In the genomic region with DNA sequence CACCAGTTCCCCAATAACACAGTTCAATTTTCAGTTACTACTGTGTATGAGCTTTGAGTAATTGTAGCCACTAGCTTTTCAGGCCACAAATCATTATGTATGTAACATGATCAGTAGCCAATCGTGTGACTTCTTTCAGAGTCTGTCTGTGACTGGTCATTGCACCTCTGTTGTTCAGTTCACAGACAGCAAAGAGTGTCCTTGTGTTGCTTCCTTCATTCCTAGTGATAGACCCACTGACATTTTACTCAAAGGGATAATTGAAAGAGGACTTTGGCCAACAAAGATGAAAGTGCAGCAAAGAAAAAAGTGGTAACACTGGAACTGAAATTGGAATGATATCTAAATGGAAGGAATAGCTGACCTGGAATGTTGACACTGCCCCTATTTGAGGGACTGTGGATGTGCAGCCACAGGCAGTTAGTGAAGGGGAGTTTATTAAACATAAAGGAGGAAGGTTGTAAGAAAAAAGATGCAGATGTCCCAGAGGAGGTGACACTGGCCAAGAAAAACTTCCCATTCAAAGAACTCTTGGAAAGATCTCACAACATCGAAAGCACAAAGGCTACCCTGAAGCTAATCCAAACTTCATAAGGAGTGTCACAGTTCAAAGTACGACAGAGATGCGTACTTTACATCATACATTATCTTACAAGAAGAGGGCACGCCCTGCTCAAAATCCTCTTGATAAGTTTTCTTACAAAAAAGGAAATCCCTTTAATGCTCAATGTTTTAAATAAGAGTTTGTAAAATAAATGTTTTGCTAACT, we compare ENCODE assay signal across 23 cellular contexts. TPM values are rescaled to one million over a fixed set of nuclear protein-coding genes. Genes with fewer than 3 reads are reported as not detected.
DNase-seq lines count a peak whose midpoint lies in the region; ATAC-seq lines count a peak whose summit lies in the region.
"Had no signal": no experiment of that assay in that cellular context is flagged by ENCODE, and none has a peak within 500 bp of the region (broad histone marks: within the 10 kb centered on the region; RNA-seq: fewer than 3 reads in every experiment).

No MANE protein-coding gene starts in this region.

- CTCF ChIA-PET in CD8-positive, alpha-beta memory T cell (lab: Charles Lee) = no interaction called here

- H3K18ac ChIP-seq in mesendoderm (ENCODE audit: low read length) = no peak overlapping the region

- WGBS in mesendoderm (ENCODE audit: extremely low coverage, insufficient coverage, low lambda C conversion rate) = no CpG with 5 or more reads among the region's 5 CpGs

- H3K4me3 ChIP-seq in CD8-positive, alpha-beta memory T cell (ENCODE audit: low read length) = no peak overlapping the region
- no peak overlapping the region for H3K4me3 ChIP-seq in mesendoderm (ENCODE audit: low read length)
- H3K4me3 ChIP-seq: left lung, stomach, upper lobe of right lung had no signal

- no peak overlapping the region for H3K27ac ChIP-seq in CD8-positive, alpha-beta memory T cell (ENCODE audit: low read depth, low read length)
- no peak overlapping the region for H3K27ac ChIP-seq in mesendoderm (ENCODE audit: low read depth, low read length)
- H3K27ac ChIP-seq: brain microvascular endothelial cell, left lung, stomach, upper lobe of right lung had no signal

- POLR2A ChIA-PET in CD8-positive, alpha-beta memory T cell (lab: Charles Lee) = no interaction called here

- H3K4ac ChIP-seq in mesendoderm (ENCODE audit: low read depth, low read length) = no peak overlapping the region

- no peaks in the 10 kb centered on the region for H3K9me3 Mint-ChIP-seq in CD8-positive, alpha-beta memory T cell
- H3K9me3 Mint-ChIP-seq: activated naive CD4-positive, alpha-beta T cell treated with anti-CD3 and anti-CD28 coated beads, Interleukin-2, amount 50 U/mL, for 72 hours; dendritic cell treated with granulocyte-macrophage colony-stimulating factor and Interleukin-4, amounts not matched to agents 40 ng/mL and 50 ng/mL, for 4 days; T-helper 2 cell treated with Interferon-gamma antibody and Interleukin-4, amounts not matched to agents 5 μg/mL and 100 μg/mL, for 36 hours had no signal

- peaks cover 71% of the 10 kb centered on the region for H3K4me1 ChIP-seq in CD8-positive, alpha-beta memory T cell (ENCODE audit: insufficient read depth, low read length)
- H3K4me1 ChIP-seq in mesendoderm (ENCODE audit: control insufficient read depth, low read depth, low read length) = no peaks in the 10 kb centered on the region

- H4K8ac ChIP-seq in mesendoderm (ENCODE audit: low read depth, low read length) = no peak overlapping the region

- no peaks in the 10 kb centered on the region for H3K27me3 Mint-ChIP-seq in CD8-positive, alpha-beta memory T cell
- no peaks in the 10 kb centered on the region for H3K27me3 Mint-ChIP-seq in T-helper 17 cell
- H3K27me3 Mint-ChIP-seq: dendritic cell treated with granulocyte-macrophage colony-stimulating factor and Interleukin-4, amounts not matched to agents 40 ng/mL and 50 ng/mL, for 4 days; IgD-negative memory B cell had no signal

- DNase-seq in activated CD4-positive, CD25-positive, alpha-beta regulatory T cell (lab: John Stamatoyannopoulos, UW) = no peak
- DNase-seq in CD8-positive, alpha-beta memory T cell = no peak
- DNase-seq in T-helper 17 cell (no peak), mesendoderm (no peak), amniotic stem cell (lab: John Stamatoyannopoulos, UW) (no peak), GM19240 (ENCODE audit: insufficient read length, low spot score) (no peak)
- DNase-seq: ACHN; activated CD4-positive, CD25-positive, alpha-beta regulatory T cell treated with anti-CD3 and anti-CD28 coated beads, Interleukin-2, amount 50 U/mL, for 72 hours; activated CD8-positive, alpha-beta memory T cell treated with anti-CD3 and anti-CD28 coated beads, Interleukin-2, amount 50 U/mL, for 4 hours; brain microvascular endothelial cell; left lung; NCI-H187; NCI-H446 treated with DMSO at 0.1 percent for 48 hours; SHP77; stomach; upper lobe of right lung had no signal

- no peak overlapping the region for H3K9ac ChIP-seq in mesendoderm (ENCODE audit: low read length)

- H3K4me2 ChIP-seq in mesendoderm (ENCODE audit: low read length) = no peak overlapping the region

- peak overlapping the region; percentile 20 for H3K56ac ChIP-seq in mesendoderm (ENCODE audit: low read length)

- peak overlapping the region; percentile 23 to 83 (median 60) for H3K27ac Mint-ChIP-seq in CD8-positive, alpha-beta memory T cell
- H3K27ac Mint-ChIP-seq in T-helper 17 cell = peak overlapping the region; percentile 92
- H3K27ac Mint-ChIP-seq: activated naive CD4-positive, alpha-beta T cell treated with anti-CD3 and anti-CD28 coated beads, Interleukin-2, amount 50 U/mL, for 72 hours; dendritic cell treated with granulocyte-macrophage colony-stimulating factor and Interleukin-4, amounts not matched to agents 40 ng/mL and 50 ng/mL, for 4 days; T-helper 2 cell treated with Interferon-gamma antibody and Interleukin-4, amounts not matched to agents 5 μg/mL and 100 μg/mL, for 36 hours had no signal

- H3K4me3 Mint-ChIP-seq in CD8-positive, alpha-beta memory T cell = peak overlapping the region in 4 of 7 donors; percentile 2 to 58 (median 40)
- H3K4me3 Mint-ChIP-seq in T-helper 17 cell = peak overlapping the region; percentile 72
- H3K4me3 Mint-ChIP-seq: dendritic cell treated with granulocyte-macrophage colony-stimulating factor and Interleukin-4, amounts not matched to agents 40 ng/mL and 50 ng/mL, for 4 days; T-helper 2 cell treated with Interferon-gamma antibody and Interleukin-4, amounts not matched to agents 5 μg/mL and 100 μg/mL, for 36 hours had no signal

- H3K79me2 ChIP-seq in mesendoderm (ENCODE audit: control insufficient read depth, insufficient read depth, low read length) = peaks cover 7% of the 10 kb centered on the region

- no peak overlapping the region for H2BK5ac ChIP-seq in mesendoderm (ENCODE audit: low read length)

- H2BK120ac ChIP-seq in mesendoderm (ENCODE audit: low read depth, low read length) = no peak overlapping the region

- H3K4me1 Mint-ChIP-seq in CD8-positive, alpha-beta memory T cell = peaks cover 83 to 93% (median 92%) of the 10 kb centered on the region in 3 donors
- peaks cover 73% of the 10 kb centered on the region for H3K4me1 Mint-ChIP-seq in T-helper 17 cell

- H3K36me3 ChIP-seq in CD8-positive, alpha-beta memory T cell (ENCODE audit: insufficient read depth, low read length) = no peaks in the 10 kb centered on the region
- H3K36me3 ChIP-seq in mesendoderm (ENCODE audit: control insufficient read depth, insufficient read depth, low read length) = no peaks in the 10 kb centered on the region
- H3K36me3 ChIP-seq: brain microvascular endothelial cell, left lung, stomach, upper lobe of right lung had no signal

- H3K27me3 ChIP-seq in CD8-positive, alpha-beta memory T cell (ENCODE audit: insufficient read depth, low read length, poor library complexity, severe bottlenecking) = no peaks in the 10 kb centered on the region
- no peaks in the 10 kb centered on the region for H3K27me3 ChIP-seq in mesendoderm (ENCODE audit: insufficient read depth, low read length, poor library complexity)
- H3K27me3 ChIP-seq: brain microvascular endothelial cell, left lung, stomach, upper lobe of right lung had no signal

- no peak overlapping the region for H3K23ac ChIP-seq in mesendoderm (ENCODE audit: low read length)

- no peaks in the 10 kb centered on the region for H3K9me3 ChIP-seq in CD8-positive, alpha-beta memory T cell (ENCODE audit: low read length)
- no peaks in the 10 kb centered on the region for H3K9me3 ChIP-seq in T-helper 17 cell (ENCODE audit: control insufficient read depth, low read length, poor library complexity, severe bottlenecking)
- H3K9me3 ChIP-seq: left lung, stomach, upper lobe of right lung had no signal

- H3K79me1 ChIP-seq in mesendoderm (ENCODE audit: low read length) = peaks cover 2% of the 10 kb centered on the region

- ATAC-seq in activated CD4-positive, CD25-positive, alpha-beta regulatory T cell treated with anti-CD3 and anti-CD28 coated beads, Interleukin-2, amount 50 U/mL, for 24 hours = peak; percentile 68 to 75
- peak; percentile 23 for ATAC-seq in T-helper 17 cell
- ATAC-seq in HG02759 (IDR thresholded peaks at IDR 0.05; ENCODE audit: unreplicated experiment) = no peak
- ATAC-seq: left lung, sciatic nerve, upper lobe of right lung had no signal

- no peak overlapping the region for H2BK15ac ChIP-seq in mesendoderm (replicated peaks; ENCODE audit: low read depth)

- H4K5ac ChIP-seq in mesendoderm (ENCODE audit: low read length) = no peak overlapping the region

- H3K36me3 Mint-ChIP-seq in CD8-positive, alpha-beta memory T cell = peaks cover 0 to 54% (median 9%) of the 10 kb centered on the region in 3 donors
- peaks cover 10% of the 10 kb centered on the region for H3K36me3 Mint-ChIP-seq in T-helper 17 cell (ENCODE audit: low read depth)

- H2AK5ac ChIP-seq in mesendoderm (ENCODE audit: low read length) = no peak overlapping the region

RNA-seq across cellular contexts. Expression of a gene that starts 19.3 kb away (rescaled TPM):
- total RNA-seq in CD8-positive, alpha-beta memory T cell = 10 to 100 TPM; 57.4 to 59.5 TPM
- polyA plus RNA-seq in CD8-positive, alpha-beta memory T cell = 80.2 TPM
- 100 to 1,000 TPM; 187 to 226 TPM for total RNA-seq in T-helper 17 cell
- 22.6 TPM for polyA plus RNA-seq in mesendoderm (2013, experiment 1 of 2)
- 24.1 TPM for polyA plus RNA-seq in mesendoderm (2013, experiment 2 of 2)
